In genomic region chr22:46012182-46012880, GRCh38 we compare ENCODE assay signal across 11 cellular contexts. TPM values are rescaled to one million over a fixed set of nuclear protein-coding genes. Genes with fewer than 3 reads are reported as not detected.
A peak's percentile ranks its signal among the peaks of the same experiment; 100 is the strongest.
DNase-seq lines count a peak whose midpoint lies in the region; ATAC-seq and TF ChIP-seq lines count a peak whose summit lies in the region.
"Had no signal": no experiment of that assay in that cellular context is flagged by ENCODE, and none has a peak within 500 bp of the region (broad histone marks: within the 10 kb centered on the region; RNA-seq: fewer than 3 reads in every experiment).

No MANE protein-coding gene starts in this region.

- no peak overlapping the region for H3K4me3 ChIP-seq in mucosa of rectum (ENCODE audit: low read length in 2 of 2)

- H3K9me3 ChIP-seq in mucosa of rectum (ENCODE audit: control insufficient read depth in 2 of 2, low read length in 2 of 2), result peaks cover 0 to 3% of the 10 kb centered on the region in 2 donors

- no peak overlapping the region for H3K4me3 Mint-ChIP-seq in HFFc6
- H3K4me3 Mint-ChIP-seq in dendritic cell treated with granulocyte-macrophage colony-stimulating factor and Interleukin-4, amounts not matched to agents 40 ng/mL and 50 ng/mL, for 4 days, result no peak overlapping the region

- H3K36me3 Mint-ChIP-seq in HFFc6 (ENCODE audit: low read depth), result peaks cover 4% of the 10 kb centered on the region
- H3K36me3 Mint-ChIP-seq in dendritic cell treated with granulocyte-macrophage colony-stimulating factor and Interleukin-4, amounts not matched to agents 40 ng/mL and 50 ng/mL, for 4 days (ENCODE audit: low read depth), result peaks cover 24% of the 10 kb centered on the region

- peak overlapping the region; percentile 95 to 96 for H3K27ac ChIP-seq in mucosa of rectum (ENCODE audit: low read depth in 2 of 2, low read length in 2 of 2)
- H3K27ac ChIP-seq in temporal lobe (ENCODE audit: low read depth, low read length), result peak overlapping the region; percentile 92

- intact Hi-C loops in dendritic cell treated with granulocyte-macrophage colony-stimulating factor and Interleukin-4, amounts not matched to agents 40 ng/mL and 50 ng/mL, for 4 days (cut with micrococcal nuclease), result no loop called here

- peaks cover 13 to 17% of the 10 kb centered on the region in 2 donors for H3K4me1 ChIP-seq in mucosa of rectum (ENCODE audit: control insufficient read depth in 2 of 2, insufficient read depth in 2 of 2, low read length in 2 of 2)

- H3K27me3 ChIP-seq in mucosa of rectum (ENCODE audit: control insufficient read depth in 2 of 2, insufficient read depth in 2 of 2, low read length in 2 of 2), result no peaks in the 10 kb centered on the region

- H3K27ac Mint-ChIP-seq in HFFc6, result peak overlapping the region; percentile 70
- H3K27ac Mint-ChIP-seq in dendritic cell treated with granulocyte-macrophage colony-stimulating factor and Interleukin-4, amounts not matched to agents 40 ng/mL and 50 ng/mL, for 4 days, result peak overlapping the region; percentile 58

- H3K9ac ChIP-seq in mucosa of rectum (ENCODE audit: low read depth in 1 of 2, low read length in 2 of 2), result peak overlapping the region; percentile 87 to 93

- DNase-seq in HFFc6 (no peak), NCI-H2107 treated with DMSO at 0.1 percent for 48 hours (lab: John Stamatoyannopoulos, UW; ENCODE audit: unreplicated experiment) (no peak)
- DNase-seq in activated CD4-positive, alpha-beta T cell treated with anti-CD3 and anti-CD28 coated beads for 4 hours, result no peak
- DNase-seq: activated gamma-delta T cell treated with Interleukin-2 at 50 U/mL for 16 hours; effector CD8-positive, alpha-beta T cell; KBM-7 had no signal

- no peak for TF ChIP-seq CTCF in HFFc6 (IDR thresholded peaks at IDR 0.05)

- peaks cover 8% of the 10 kb centered on the region for H3K9me3 Mint-ChIP-seq in HFFc6
- peaks cover 20% of the 10 kb centered on the region for H3K9me3 Mint-ChIP-seq in dendritic cell treated with granulocyte-macrophage colony-stimulating factor and Interleukin-4, amounts not matched to agents 40 ng/mL and 50 ng/mL, for 4 days

- H3K4me1 Mint-ChIP-seq in HFFc6 (ENCODE audit: low read depth), result peaks cover 74% of the 10 kb centered on the region
- peaks cover 50% of the 10 kb centered on the region for H3K4me1 Mint-ChIP-seq in dendritic cell treated with granulocyte-macrophage colony-stimulating factor and Interleukin-4, amounts not matched to agents 40 ng/mL and 50 ng/mL, for 4 days (ENCODE audit: low read depth)

- no peaks in the 10 kb centered on the region for H3K36me3 ChIP-seq in mucosa of rectum (ENCODE audit: control insufficient read depth in 2 of 2, insufficient read depth in 2 of 2, low read length in 2 of 2)

- ATAC-seq in HG03108 (IDR thresholded peaks at IDR 0.05; ENCODE audit: unreplicated experiment) (no peak), HG02588 (IDR thresholded peaks at IDR 0.05; ENCODE audit: unreplicated experiment) (no peak)

- no peaks in the 10 kb centered on the region; the same call in 1 of the 2 replicates for H3K27me3 Mint-ChIP-seq in HFFc6 (ENCODE audit: insufficient read depth)
- H3K27me3 Mint-ChIP-seq in dendritic cell treated with granulocyte-macrophage colony-stimulating factor and Interleukin-4, amounts not matched to agents 40 ng/mL and 50 ng/mL, for 4 days, result no peaks in the 10 kb centered on the region

RNA-seq across cellular contexts. Expression of gene WNT7B, which starts 35.4 kb away (rescaled TPM):
- under 1 TPM in 5 of 6 experiments, not detected in 1; 0.07 to 0.14 (median 0.09) TPM for total RNA-seq in HFFc6 (2021; fragmentation: NEBNext Ultra II Directional; extraction: Animal tissue kit (Norgen Biotek cat#: 25700))
- total RNA-seq in temporal lobe, result 2.7 TPM
